Comparison of ENCODE assay signal across 8 cellular contexts in genomic region chr10:124741922-124742417, GRCh38. TPM values are rescaled to one million over a fixed set of nuclear protein-coding genes. Genes with fewer than 3 reads are reported as not detected.
A peak's percentile ranks its signal among the peaks of the same experiment; 100 is the strongest.
DNase-seq lines count a peak whose midpoint lies in the region; TF ChIP-seq lines count a peak whose summit lies in the region.

No MANE protein-coding gene starts in this region.

- H3K9me2 ChIP-seq in GM23248 (ENCODE audit: insufficient read depth) (no peaks in the 10 kb centered on the region), SU-DHL-6 (replicated peaks; ENCODE audit: insufficient read depth, low read length) (no peaks in the 10 kb centered on the region)

- H3K4me2 ChIP-seq in GM23248 (ENCODE audit: unreplicated experiment): peak overlapping the region; percentile 90
- peak overlapping the region; percentile 95 for H3K4me2 ChIP-seq in SU-DHL-6 (ENCODE audit: low read depth, low read length, poor library complexity, severe bottlenecking)

- H3K36me3 ChIP-seq in GM23248 (ENCODE audit: low read depth): no peaks in the 10 kb centered on the region
- no peaks in the 10 kb centered on the region for H3K36me3 ChIP-seq in SU-DHL-6 (ENCODE audit: low read length)
- H3K36me3 ChIP-seq in esophagus squamous epithelium: no peaks in the 10 kb centered on the region
- no peaks in the 10 kb centered on the region for H3K36me3 ChIP-seq in sigmoid colon
- H3K36me3 ChIP-seq in brain microvascular endothelial cell (replicated peaks): no peaks in the 10 kb centered on the region

- intact Hi-C loops in esophagus squamous epithelium (cut with DNase I): loop anchor here (5.0 kb wide), 1 partner anchor 175 kb away; no protein-coding TSS in a partner anchor
- intact Hi-C loops in sigmoid colon (cut with DNase I): loop anchor here (1.0 to 10.0 kb wide), 7 partner anchors 40 to 325 kb away; partner anchors contain the start of genes EEF1AKMT2 and OAT

- 58 to 62% methylated on average over 9 of the region's 9 CpGs for WGBS in GM23248 (ENCODE audit: low coverage in 1 of 2, low lambda C conversion rate in 2 of 2, missing lambda C conversion rate in 2 of 2), 2 experiments
- 14 to 35% methylated on average over 9 of the region's 9 CpGs for WGBS in esophagus squamous epithelium, 2 donors
- 52 to 55% methylated on average over 9 of the region's 9 CpGs for WGBS in sigmoid colon, 2 donors

- DNase-seq in GM23248 (no peak), esophagus squamous epithelium (lab: John Stamatoyannopoulos, UW) (no peak), sigmoid colon (peak; percentile 73), kidney tubule cell (ENCODE audit: low spot score) (no peak), NCI-H1930 (lab: John Stamatoyannopoulos, UW) (no peak), brain microvascular endothelial cell (no peak)
- DNase-seq in stimulated activated CD4-positive, alpha-beta T cell treated with anti-CD3 and anti-CD28 coated beads, Interleukin-4, amount 100 ng/mL, for 24 hours: no peak

- no peak for TF ChIP-seq EP300 in sigmoid colon (IDR thresholded peaks at IDR 0.05)

- peaks cover 43% of the 10 kb centered on the region for H3K79me2 ChIP-seq in GM23248 (ENCODE audit: insufficient read depth)
- H3K79me2 ChIP-seq in SU-DHL-6 (ENCODE audit: insufficient read depth, low read length): peaks cover 72% of the 10 kb centered on the region

- TF ChIP-seq POLR2A in esophagus squamous epithelium (IDR thresholded peaks at IDR 0.05): no peak
- no peak for TF ChIP-seq POLR2A in sigmoid colon (IDR thresholded peaks at IDR 0.05)

- in situ Hi-C loops in GM23248 (cut with MboI): loop anchor here (10.0 kb wide), 1 partner anchor 207 kb away; no protein-coding TSS in a partner anchor
- in situ Hi-C loops in brain microvascular endothelial cell (cut with HindIII; ENCODE audit: low pct_ligation_motif_present, low sequenced_read_pairs): no loop called here

- H3K9ac ChIP-seq in GM23248 (no peak overlapping the region), SU-DHL-6 (ENCODE audit: low read length) (peak overlapping the region; percentile 98)

- H2AFZ ChIP-seq in GM23248: no peak overlapping the region
- H2AFZ ChIP-seq in SU-DHL-6 (ENCODE audit: low read depth, low read length, severe bottlenecking): no peak overlapping the region

- peaks cover 51% of the 10 kb centered on the region for H3F3A ChIP-seq in GM23248 (ENCODE audit: insufficient read depth)
- peaks cover 50% of the 10 kb centered on the region for H3F3A ChIP-seq in SU-DHL-6 (ENCODE audit: insufficient read depth)

- H3K4me1 ChIP-seq in GM23248 (ENCODE audit: insufficient read depth) (peaks cover 44% of the 10 kb centered on the region), esophagus squamous epithelium (peaks cover 64 to 89% (median 80%) of the 10 kb centered on the region in 3 donors), sigmoid colon (peaks cover 0 to 76% (median 70%) of the 10 kb centered on the region in 4 donors)

- H4K20me1 ChIP-seq in GM23248 (ENCODE audit: insufficient read depth) (no peaks in the 10 kb centered on the region), SU-DHL-6 (ENCODE audit: low read depth, low read length) (0 out of 2 replicates have a peak, but pooled peaks cover 4% of the 10 kb centered on the region)

- TF ChIP-seq CTCF in SU-DHL-6 (IDR thresholded peaks at IDR 0.05; ENCODE audit: insufficient read depth, low read length, poor library complexity, severe bottlenecking): no peak
- TF ChIP-seq CTCF in esophagus squamous epithelium (IDR thresholded peaks at IDR 0.05): no peak
- TF ChIP-seq CTCF in sigmoid colon (IDR thresholded peaks at IDR 0.05): no peak
- no peak for TF ChIP-seq CTCF in brain microvascular endothelial cell (IDR thresholded peaks at IDR 0.05; ENCODE audit: low read depth, low read length, missing control alignments)

- H3K27me3 ChIP-seq in GM23248 (replicated peaks; ENCODE audit: insufficient read depth) (no peaks in the 10 kb centered on the region), SU-DHL-6 (ENCODE audit: low read length) (no peaks in the 10 kb centered on the region), esophagus squamous epithelium (no peaks in the 10 kb centered on the region), sigmoid colon (no peaks in the 10 kb centered on the region), brain microvascular endothelial cell (replicated peaks) (no peaks in the 10 kb centered on the region)

- H3K27ac ChIP-seq in GM23248: no peak overlapping the region
- H3K27ac ChIP-seq in SU-DHL-6 (ENCODE audit: low read depth, low read length): peak overlapping the region; percentile 97
- peak overlapping the region; percentile 93 to 95 (median 94) for H3K27ac ChIP-seq in esophagus squamous epithelium
- H3K27ac ChIP-seq in sigmoid colon: peak overlapping the region; percentile 86 to 94 (median 89)
- H3K27ac ChIP-seq in brain microvascular endothelial cell: no peak overlapping the region

- H3K9me3 ChIP-seq in GM23248 (ENCODE audit: low read depth) (no peaks in the 10 kb centered on the region), SU-DHL-6 (ENCODE audit: insufficient read depth, low read length) (no peaks in the 10 kb centered on the region), esophagus squamous epithelium (no peaks in the 10 kb centered on the region), sigmoid colon (no peaks in the 10 kb centered on the region)

- peak overlapping the region; percentile 87 for H3K4me3 ChIP-seq in GM23248
- H3K4me3 ChIP-seq in SU-DHL-6 (ENCODE audit: insufficient read depth, low read length, poor library complexity, severe bottlenecking): peak overlapping the region; percentile 91
- H3K4me3 ChIP-seq in esophagus squamous epithelium: peak overlapping the region; percentile 52 to 89 (median 78)
- H3K4me3 ChIP-seq in sigmoid colon: peak overlapping the region; percentile 53 to 82 (median 76)
- H3K4me3 ChIP-seq in brain microvascular endothelial cell (ENCODE audit: low read depth, low read length): no peak overlapping the region

RNA-seq across cellular contexts. Expression of gene FAM53B, which starts 2.2 kb away (rescaled TPM):
- 10.1 TPM in 2 replicates for total RNA-seq in GM23248 (2014; rRNA removed; shearing (Covaris generic))
- polyA plus RNA-seq in GM23248 (2016; fragmentation: Nextera tagmentation; extraction: Ambion mirVana): 2.1 and 2.7 TPM in 2 replicates
- 10 to 100 TPM; 27.4 to 54.2 (median 31.5) TPM for total RNA-seq in esophagus squamous epithelium
- total RNA-seq in sigmoid colon: 10 to 100 TPM; 32.3 to 36.6 (median 34.4) TPM
- 10 to 100 TPM in 2 of 3 donors, 1 to 10 TPM in 1; 9.6 to 36.4 (median 12.0) TPM for polyA plus RNA-seq in sigmoid colon

RNA-seq across cellular contexts. Expression of gene EEF1AKMT2, which starts 49.7 kb away (rescaled TPM):
- 19.6 and 24.0 TPM in 2 replicates for total RNA-seq in GM23248 (2014; rRNA removed; shearing (Covaris generic))
- polyA plus RNA-seq in GM23248 (2016; fragmentation: Nextera tagmentation; extraction: Ambion mirVana): 25.4 and 27.4 TPM in 2 replicates
- total RNA-seq in esophagus squamous epithelium: 10 to 100 TPM in 2 of 4 donors, 1 to 10 TPM in 2; 8.3 to 17.5 (median 12.7) TPM
- 10 to 100 TPM in 3 of 4 donors, 1 to 10 TPM in 1; 10.0 to 19.7 (median 15.5) TPM for total RNA-seq in sigmoid colon
- polyA plus RNA-seq in sigmoid colon: 10 to 100 TPM; 11.0 to 15.7 (median 15.6) TPM

RNA-seq across cellular contexts. Expression of gene ABRAXAS2, which starts 59.6 kb away (rescaled TPM):
- 11.8 and 13.5 TPM in 2 replicates for total RNA-seq in GM23248 (2014; rRNA removed; shearing (Covaris generic))
- polyA plus RNA-seq in GM23248 (2016; fragmentation: Nextera tagmentation; extraction: Ambion mirVana): 13.2 and 14.5 TPM in 2 replicates
- total RNA-seq in esophagus squamous epithelium: 10 to 100 TPM in 3 of 4 donors, 1 to 10 TPM in 1; 6.1 to 13.6 (median 11.5) TPM
- 10 to 100 TPM in 3 of 4 donors, 1 to 10 TPM in 1; 9.5 to 16.9 (median 12.9) TPM for total RNA-seq in sigmoid colon
- polyA plus RNA-seq in sigmoid colon: 1 to 10 TPM; 6.0 to 9.7 (median 9.3) TPM

Comparison
In these comparisons a context has a peak if more than half of its experiments do, and no peak if none do; other contexts are left out.
1. H3K27ac ChIP-seq: peak in SU-DHL-6 (single experiment), esophagus squamous epithelium (4 of 4) and sigmoid colon (4 of 4); none in GM23248 (single experiment) and brain microvascular endothelial cell (single experiment).